ENCODE assay signal across 8 cellular contexts in genomic region chr16:2531371-2531695, GRCh38. TPM values are rescaled to one million over a fixed set of nuclear protein-coding genes. Genes with fewer than 3 reads are reported as not detected.
DNase-seq lines count a peak whose midpoint lies in the region; ATAC-seq and TF ChIP-seq lines count a peak whose summit lies in the region.

Gene CEMP1 (minus strand): TSS chr16:2531408. CDS start chr16:2531073, 335 bp downstream.

- no peaks in the 10 kb centered on the region for H3K27me3 ChIP-seq in H7 (ENCODE audit: control insufficient read depth, insufficient read depth, low read length)

- H3K4me3 ChIP-seq in H7 (ENCODE audit: insufficient read depth, low read depth, low read length) = peak within 1 kb of the TSS; percentile 76
- peak within 1 kb of the TSS; percentile 68 for H3K4me3 ChIP-seq in fibroblast of villous mesenchyme (ENCODE audit: low read depth, low read length)
- peak within 1 kb of the TSS; percentile 63 for H3K4me3 ChIP-seq in skeletal muscle cell (ENCODE audit: low read depth, low read length)

- in situ Hi-C loops in G401 (cut with HindIII; ENCODE audit: low sequenced_read_pairs) = no loop called here

- DNase-seq in H7 (peak; percentile 84), fibroblast of villous mesenchyme (ENCODE audit: low read depth) (no peak), skeletal muscle cell (ENCODE audit: low read depth) (no peak), G401 (ENCODE audit: low spot score) (no peak), NCI-H2107 treated with DMSO at 0.1 percent for 48 hours (lab: John Stamatoyannopoulos, UW; ENCODE audit: unreplicated experiment) (no peak), NCI-H1105 treated with DMSO at 0.1 percent for 48 hours (lab: John Stamatoyannopoulos, UW) (no peak)

- ATAC-seq in SK-N-SH treated with all-trans-retinoic acid at 6 μM for 48 hours (peak; percentile 11), HG03045 (IDR thresholded peaks at IDR 0.05; ENCODE audit: unreplicated experiment) (no peak)

- no peak for TF ChIP-seq CTCF in fibroblast of villous mesenchyme (IDR thresholded peaks at IDR 0.05; ENCODE audit: insufficient read depth, low read depth, low read length)

- H3K36me3 ChIP-seq in H7 (replicated peaks; ENCODE audit: control insufficient read depth, insufficient read depth, low read length) = no peaks in the 10 kb centered on the region; the same call in 1 of the 2 replicates

TF ChIP-seq in SK-N-SH treated with all-trans-retinoic acid at 6 μM for 48 hours, 23 proteins besides CTCF, POLR2A, EP300 and RAD21:
- TF ChIP-seq ARNTL (CRISPR knock-in tag; IDR thresholded peaks at IDR 0.05; ENCODE audit: borderline replicate concordance, low read depth) (no peak), ISL1 (CRISPR knock-in tag; IDR thresholded peaks at IDR 0.05) (no peak), RARB (CRISPR knock-in tag; IDR thresholded peaks at IDR 0.05) (no peak), ZNF8 (CRISPR knock-in tag; IDR thresholded peaks at IDR 0.05) (no peak), ZNF70 (CRISPR knock-in tag; IDR thresholded peaks at IDR 0.05) (no peak), POU6F1 (CRISPR knock-in tag; IDR thresholded peaks at IDR 0.05; ENCODE audit: borderline replicate concordance, low read depth) (no peak), SNAI2 (CRISPR knock-in tag; IDR thresholded peaks at IDR 0.05) (no peak), ESRRG (CRISPR knock-in tag; IDR thresholded peaks at IDR 0.05) (no peak), CSDC2 (CRISPR knock-in tag; IDR thresholded peaks at IDR 0.05) (no peak), PATZ1 (CRISPR knock-in tag; IDR thresholded peaks at IDR 0.05; ENCODE audit: borderline replicate concordance) (no peak), ZFP30 (CRISPR knock-in tag; IDR thresholded peaks at IDR 0.05) (no peak), PPARA (CRISPR knock-in tag; IDR thresholded peaks at IDR 0.05; ENCODE audit: borderline replicate concordance) (no peak), ZNF565 (CRISPR knock-in tag; conservative IDR thresholded peaks at IDR 0.05; ENCODE audit: low read depth) (no peak), CREB5 (CRISPR knock-in tag; IDR thresholded peaks at IDR 0.05; ENCODE audit: low read depth) (no peak), BACH2 (CRISPR knock-in tag; IDR thresholded peaks at IDR 0.05; ENCODE audit: borderline replicate concordance) (no peak), TOX (CRISPR knock-in tag; IDR thresholded peaks at IDR 0.05; ENCODE audit: borderline replicate concordance) (no peak), GLIS3 (CRISPR knock-in tag; IDR thresholded peaks at IDR 0.05) (no peak)

RNA-seq across cellular contexts. Expression of gene CEMP1, which starts in this region (rescaled TPM):
- total RNA-seq in H7 (2014; rRNA removed; shearing (Covaris generic)) = not detected in 2 replicates
- not detected in 2 replicates for total RNA-seq in fibroblast of villous mesenchyme
- total RNA-seq in G401 (2014; rRNA removed; shearing (Covaris generic)) = 1.4 TPM in 1 of 2 replicates, not detected in the other

Comparison
In these comparisons a context has a peak if more than half of its experiments do, and no peak if none do; other contexts are left out.
1. Peak in DNase-seq and H3K4me3 ChIP-seq in H7; RNA of the gene not detected or under 1 TPM.